18 cellular contexts compared by ENCODE assay signal in genomic region chr15:36004891-36005508, GRCh38.
DNase-seq lines count a peak whose midpoint lies in the region; ATAC-seq lines count a peak whose summit lies in the region.
"Had no signal": no experiment of that assay in that cellular context is flagged by ENCODE, and none has a peak within 500 bp of the region (broad histone marks: within the 10 kb centered on the region; RNA-seq: fewer than 3 reads in every experiment).

No MANE protein-coding gene starts in this region.

- ATAC-seq in HG03095 (IDR thresholded peaks at IDR 0.05; ENCODE audit: unreplicated experiment): no peak
- ATAC-seq: HCT116, Right ventricle myocardium inferior had no signal

- DNase-seq in COR-L47 (lab: John Stamatoyannopoulos, UW) (peak; percentile 11), NCI-H1105 treated with DMSO at 0.1 percent for 48 hours (lab: John Stamatoyannopoulos, UW) (peak; percentile 19), dermis blood vessel endothelial cell (peak; percentile 86), lung microvascular endothelial cell (ENCODE audit: low read depth in 2 of 2) (peak; percentile 80 to 84), iPS-NIHi11 (ENCODE audit: low spot score) (no peak), nucleus accumbens (lab: John Stamatoyannopoulos, UW) (no peak)
- DNase-seq: ACHN; CD4-positive, alpha-beta memory T cell; KBM-7; MM.1S; NCI-H1048; NCI-H1436 treated with DMSO at 0.1 percent for 48 hours; NCI-H1930; NCI-H226; NCI-H524 had no signal

Comparison
In these comparisons a context has a peak if more than half of its experiments do, and no peak if none do; other contexts are left out.
1. DNase-seq: peak in COR-L47 (single experiment), NCI-H1105 treated with DMSO at 0.1 percent for 48 hours (single experiment), dermis blood vessel endothelial cell (single experiment) and lung microvascular endothelial cell (2 of 2); none in iPS-NIHi11 (single experiment) and nucleus accumbens (0 of 56).